In the genomic region with DNA sequence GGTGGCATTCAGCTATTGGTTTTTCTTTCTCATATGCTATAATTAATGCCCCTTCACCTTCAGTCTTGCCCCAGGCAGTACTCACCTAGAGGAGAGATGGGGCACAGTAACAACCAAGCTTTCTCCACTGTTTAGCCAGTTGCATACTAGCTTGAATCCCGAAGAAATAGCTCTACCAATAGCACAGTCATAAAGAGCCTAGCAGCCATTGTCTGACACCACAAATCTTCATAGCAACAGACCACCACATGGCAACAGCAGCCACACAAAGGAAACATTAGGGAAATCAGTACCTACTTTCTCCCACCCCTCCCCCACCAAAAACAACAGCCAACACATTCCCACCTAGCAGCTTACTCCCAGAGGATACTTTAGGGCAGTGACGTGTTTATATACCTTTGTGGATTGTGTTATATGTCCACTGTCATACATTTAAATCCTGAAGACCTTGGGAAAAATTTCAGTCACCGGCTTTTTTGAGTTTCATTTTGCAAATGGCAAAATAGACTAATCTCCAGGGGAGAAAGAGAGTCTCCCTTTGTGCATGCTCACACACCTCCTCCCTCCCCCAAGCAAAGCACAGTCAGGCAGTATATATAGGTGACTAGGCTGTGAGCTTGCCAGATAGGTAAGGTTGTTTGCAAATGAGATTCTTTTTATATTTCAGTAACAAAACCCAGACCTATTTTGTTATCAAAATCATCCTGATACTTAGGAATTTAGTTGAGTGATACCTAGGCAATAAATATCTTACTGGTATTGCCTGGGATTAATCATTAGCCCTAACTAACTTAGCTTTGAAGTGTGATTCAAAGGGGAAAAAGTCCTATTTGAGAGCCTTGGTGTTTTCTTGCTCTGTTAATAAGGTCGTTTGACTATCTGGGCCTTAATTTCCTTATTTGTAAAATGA, we compare ENCODE assay signal across 8 cellular contexts.
DNase-seq lines count a peak whose midpoint lies in the region; ATAC-seq, FAIRE-seq and TF ChIP-seq lines count a peak whose summit lies in the region.

No MANE protein-coding gene starts in this region.

- POLR2A ChIA-PET in activated CD4-positive, alpha-beta T cell treated with anti-CD3 and anti-CD28 coated beads, Interleukin-2, amount 10 ng/mL, durations not matched to agents 7 days and 5 days (lab: Charles Lee), result interaction anchor here (0.6 kb wide), 1 partner anchor 19 kb away, joined by 4 read pairs; no protein-coding TSS in a partner anchor

- H3K9me3 Mint-ChIP-seq in activated CD4-positive, alpha-beta T cell treated with anti-CD3 and anti-CD28 coated beads, Interleukin-2, amount 10 ng/mL, durations not matched to agents 7 days and 5 days, result peaks cover 8% of the 10 kb centered on the region
- H3K9me3 Mint-ChIP-seq in effector memory CD8-positive, alpha-beta T cell, result no peaks in the 10 kb centered on the region
- H3K9me3 Mint-ChIP-seq in neural progenitor cell, result peaks cover 13% of the 10 kb centered on the region

- no peak overlapping the region for H2AFZ ChIP-seq in neural progenitor cell (replicated peaks)

- CTCF ChIA-PET in activated CD4-positive, alpha-beta T cell treated with anti-CD3 and anti-CD28 coated beads, Interleukin-2, amount 10 ng/mL, durations not matched to agents 7 days and 5 days (lab: Charles Lee), result interaction anchor here (0.6 to 2.4 kb wide), 11 partner anchors 10 to 646 kb away, joined by 3 to 15 read pairs (median 3); no protein-coding TSS in a partner anchor

- no peak for TF ChIP-seq CTCF in neural progenitor cell (IDR thresholded peaks at IDR 0.05)

- peak overlapping the region; percentile 91 for H3K27ac ChIP-seq in neural progenitor cell

- no peak overlapping the region for H3K9ac ChIP-seq in neural progenitor cell

- peak overlapping the region; percentile 43 for H3K4me3 Mint-ChIP-seq in activated CD4-positive, alpha-beta T cell treated with anti-CD3 and anti-CD28 coated beads, Interleukin-2, amount 10 ng/mL, durations not matched to agents 7 days and 5 days
- H3K4me3 Mint-ChIP-seq in effector memory CD8-positive, alpha-beta T cell, result peak overlapping the region; percentile 73 to 78
- peak overlapping the region; percentile 73 for H3K4me3 Mint-ChIP-seq in neural progenitor cell

- H3K4me2 ChIP-seq in neural progenitor cell, result peak overlapping the region; percentile 78

- no peaks in the 10 kb centered on the region for H3K9me3 ChIP-seq in neural progenitor cell (ENCODE audit: low read depth)

- peaks cover 10% of the 10 kb centered on the region for H3K36me3 ChIP-seq in neural progenitor cell

- no peaks in the 10 kb centered on the region for H3K27me3 Mint-ChIP-seq in activated CD4-positive, alpha-beta T cell treated with anti-CD3 and anti-CD28 coated beads, Interleukin-2, amount 10 ng/mL, durations not matched to agents 7 days and 5 days
- H3K27me3 Mint-ChIP-seq in effector memory CD8-positive, alpha-beta T cell, result no peaks in the 10 kb centered on the region
- peaks cover 4% of the 10 kb centered on the region for H3K27me3 Mint-ChIP-seq in neural progenitor cell (ENCODE audit: insufficient read depth, low read depth)

- H3K36me3 Mint-ChIP-seq in activated CD4-positive, alpha-beta T cell treated with anti-CD3 and anti-CD28 coated beads, Interleukin-2, amount 10 ng/mL, durations not matched to agents 7 days and 5 days (ENCODE audit: low read depth), result peaks cover 43% of the 10 kb centered on the region
- H3K36me3 Mint-ChIP-seq in effector memory CD8-positive, alpha-beta T cell (ENCODE audit: insufficient read depth), result peaks cover 14% of the 10 kb centered on the region
- H3K36me3 Mint-ChIP-seq in neural progenitor cell, result peaks cover 27% of the 10 kb centered on the region

- ATAC-seq in HG02938 (IDR thresholded peaks at IDR 0.05; ENCODE audit: unreplicated experiment), result peak; percentile 42
- peak; percentile 73 for ATAC-seq in effector memory CD8-positive, alpha-beta T cell (replicated peaks)

- no peak for FAIRE-seq in H54 (lab: Jason Lieb, UNC)

- H3K27ac Mint-ChIP-seq in activated CD4-positive, alpha-beta T cell treated with anti-CD3 and anti-CD28 coated beads, Interleukin-2, amount 10 ng/mL, durations not matched to agents 7 days and 5 days, result peak overlapping the region; percentile 79
- peak overlapping the region; percentile 93 to 96 for H3K27ac Mint-ChIP-seq in effector memory CD8-positive, alpha-beta T cell
- peak overlapping the region; percentile 99 for H3K27ac Mint-ChIP-seq in neural progenitor cell

- H3F3A ChIP-seq in neural progenitor cell (ENCODE audit: low read depth), result peaks cover 51% of the 10 kb centered on the region

- peaks cover 94% of the 10 kb centered on the region for H3K79me2 ChIP-seq in neural progenitor cell (ENCODE audit: low read depth)

- no peaks in the 10 kb centered on the region for H3K27me3 ChIP-seq in neural progenitor cell

- DNase-seq in activated CD4-positive, alpha-beta T cell treated with anti-CD3 and anti-CD28 coated beads, Interleukin-2, amount 10 ng/mL, durations not matched to agents 7 days and 5 days, result peak; percentile 50
- DNase-seq in activated CD4-positive, alpha-beta T cell treated with anti-CD3 and anti-CD28 coated beads for 1 hour, result no peak
- DNase-seq in NCI-H774 (lab: John Stamatoyannopoulos, UW), result peak; percentile 11
- peak; percentile 17 to 29 (median 25) for DNase-seq in effector memory CD8-positive, alpha-beta T cell
- peak; percentile 78 for DNase-seq in neural progenitor cell (ENCODE audit: low spot score)
- DNase-seq in activated CD4-positive, CD25-positive, alpha-beta regulatory T cell treated with anti-CD3 and anti-CD28 coated beads, Interleukin-2, amount 50 U/mL, for 72 hours, result no peak
- DNase-seq in H54 (ENCODE audit: insufficient read length, low spot score), result no peak

- H3K4me1 Mint-ChIP-seq in activated CD4-positive, alpha-beta T cell treated with anti-CD3 and anti-CD28 coated beads, Interleukin-2, amount 10 ng/mL, durations not matched to agents 7 days and 5 days, result peaks cover 59% of the 10 kb centered on the region
- peaks cover 48 to 58% of the 10 kb centered on the region in 2 donors for H3K4me1 Mint-ChIP-seq in effector memory CD8-positive, alpha-beta T cell (ENCODE audit: low read depth in 2 of 2)
- H3K4me1 Mint-ChIP-seq in neural progenitor cell, result peaks cover 51% of the 10 kb centered on the region

- H3K4me3 ChIP-seq in neural progenitor cell, result peak overlapping the region; percentile 29

- no peak for TF ChIP-seq POLR2A in H54 (IDR thresholded peaks at IDR 0.05; ENCODE audit: low read depth, low read length)

- H3K4me1 ChIP-seq in neural progenitor cell, result peaks cover 36% of the 10 kb centered on the region

- H4K20me1 ChIP-seq in neural progenitor cell (ENCODE audit: low read depth), result no peaks in the 10 kb centered on the region

Comparison
In these comparisons a context has a peak if more than half of its experiments do, and no peak if none do; other contexts are left out.
1. DNase-seq: peak in activated CD4-positive, alpha-beta T cell treated with anti-CD3 and anti-CD28 coated beads, Interleukin-2, amount 10 ng/mL, durations not matched to agents 7 days and 5 days (single experiment), NCI-H774 (single experiment), effector memory CD8-positive, alpha-beta T cell (3 of 3) and neural progenitor cell (single experiment); none in activated CD4-positive, alpha-beta T cell treated with anti-CD3 and anti-CD28 coated beads for 1 hour (single experiment), activated CD4-positive, CD25-positive, alpha-beta regulatory T cell treated with anti-CD3 and anti-CD28 coated beads, Interleukin-2, amount 50 U/mL, for 72 hours (single experiment) and H54 (single experiment).
2. Peak in every context shown above with its lines, with median percentiles within 50 percentile points of each other: H3K27ac Mint-ChIP-seq and H3K4me3 Mint-ChIP-seq.